Comparison of ENCODE assay signal across 7 cellular contexts in genomic region chr5:35803221-35803651, GRCh38. TPM values are rescaled to one million over a fixed set of nuclear protein-coding genes. Genes with fewer than 3 reads are reported as not detected.
DNase-seq lines count a peak whose midpoint lies in the region; ATAC-seq and TF ChIP-seq lines count a peak whose summit lies in the region.

No MANE protein-coding gene starts in this region.

- H3K4me3 ChIP-seq in GM12865 (ENCODE audit: low read depth, low read length) = no peak overlapping the region
- H3K4me3 ChIP-seq in lower lobe of right lung = no peak overlapping the region
- H3K4me3 ChIP-seq in tibial nerve = no peak overlapping the region

- no peak for TF ChIP-seq EP300 in tibial nerve (IDR thresholded peaks at IDR 0.05)

- H3K4me1 ChIP-seq in lower lobe of right lung (peaks cover 10% of the 10 kb centered on the region), tibial nerve (peaks cover 0 to 20% (median 8%) of the 10 kb centered on the region in 4 donors)

- H3K9me3 Mint-ChIP-seq in central memory CD8-positive, alpha-beta T cell = no peaks in the 10 kb centered on the region

- H3K4me1 Mint-ChIP-seq in central memory CD8-positive, alpha-beta T cell = peaks cover 53% of the 10 kb centered on the region

- no peak for TF ChIP-seq POLR2A in tibial nerve (IDR thresholded peaks at IDR 0.05)

- TF ChIP-seq CTCF in GM12865 (IDR thresholded peaks at IDR 0.05; ENCODE audit: insufficient read depth, low read depth, low read length, missing control alignments) = no peak
- no peak for TF ChIP-seq CTCF in lower lobe of right lung (IDR thresholded peaks at IDR 0.05)
- TF ChIP-seq CTCF in tibial nerve (IDR thresholded peaks at IDR 0.05) = no peak

- H3K36me3 ChIP-seq in lower lobe of right lung = no peaks in the 10 kb centered on the region
- peaks cover 0 to 8% (median 0%) of the 10 kb centered on the region in 3 donors for H3K36me3 ChIP-seq in tibial nerve

- H3K9me3 ChIP-seq in lower lobe of right lung = no peaks in the 10 kb centered on the region
- no peaks in the 10 kb centered on the region for H3K9me3 ChIP-seq in tibial nerve

- H3K4me3 Mint-ChIP-seq in central memory CD8-positive, alpha-beta T cell = peak overlapping the region; percentile 42

- intact Hi-C loops in lower lobe of right lung (cut with DNase I) = no loop called here

- 19 to 23% methylated on average over 3 of the region's 3 CpGs for WGBS in tibial nerve, 2 donors

- DNase-seq in GM12865 (ENCODE audit: low read depth) (peak; percentile 42), NCI-H446 treated with DMSO at 0.1 percent for 48 hours (lab: John Stamatoyannopoulos, UW) (peak; percentile 78), lower lobe of right lung (no peak), tibial nerve (ENCODE audit: low spot score in 2 of 2) (no peak)
- peak in 1 of 2 donors; percentile 15 for DNase-seq in central memory CD8-positive, alpha-beta T cell (ENCODE audit: low spot score in 2 of 2)

- no peaks in the 10 kb centered on the region for H3K27me3 ChIP-seq in lower lobe of right lung (ENCODE audit: low read depth)
- H3K27me3 ChIP-seq in tibial nerve = no peaks in the 10 kb centered on the region

- peak overlapping the region; percentile 88 for H3K27ac Mint-ChIP-seq in central memory CD8-positive, alpha-beta T cell (ENCODE audit: low read depth)

- ATAC-seq in central memory CD8-positive, alpha-beta T cell (replicated peaks; ENCODE audit: extremely low read depth, poor library complexity, severe bottlenecking) = no peak
- ATAC-seq in lower lobe of right lung (peak; percentile 58 to 63), HG02981 (IDR thresholded peaks at IDR 0.05; ENCODE audit: unreplicated experiment) (no peak), GM18858 (IDR thresholded peaks at IDR 0.05; ENCODE audit: unreplicated experiment) (no peak)

- H3K36me3 Mint-ChIP-seq in central memory CD8-positive, alpha-beta T cell (ENCODE audit: insufficient read depth) = no peaks in the 10 kb centered on the region

- H3K27ac ChIP-seq in lower lobe of right lung = no peak overlapping the region
- H3K27ac ChIP-seq in tibial nerve = peak overlapping the region in 2 of 4 donors; percentile 28 to 47

- no peaks in the 10 kb centered on the region for H3K27me3 Mint-ChIP-seq in central memory CD8-positive, alpha-beta T cell

RNA-seq across cellular contexts. Expression of gene IL7R, which starts 53.5 kb away (rescaled TPM):
- 168 TPM for total RNA-seq in lower lobe of right lung
- total RNA-seq in tibial nerve = 1 to 10 TPM; 2.8 to 6.3 (median 5.7) TPM

Comparison
In these comparisons a context has a peak if more than half of its experiments do, and no peak if none do; other contexts are left out.
1. DNase-seq: peak in GM12865 (single experiment) and NCI-H446 treated with DMSO at 0.1 percent for 48 hours (single experiment); none in lower lobe of right lung (single experiment) and tibial nerve (0 of 2).
2. ATAC-seq: peak in lower lobe of right lung (2 of 2); none in central memory CD8-positive, alpha-beta T cell (single experiment), HG02981 (single experiment) and GM18858 (single experiment).
3. RNA of gene IL7R, which starts 53.5 kb away (total RNA-seq): 168 TPM in lower lobe of right lung (single experiment); 2.8 to 6.3 TPM in tibial nerve; every median in the first group is over 10 times any median in the second.